Comparison of ENCODE assay signal across 1 cellular context in the genomic region with DNA sequence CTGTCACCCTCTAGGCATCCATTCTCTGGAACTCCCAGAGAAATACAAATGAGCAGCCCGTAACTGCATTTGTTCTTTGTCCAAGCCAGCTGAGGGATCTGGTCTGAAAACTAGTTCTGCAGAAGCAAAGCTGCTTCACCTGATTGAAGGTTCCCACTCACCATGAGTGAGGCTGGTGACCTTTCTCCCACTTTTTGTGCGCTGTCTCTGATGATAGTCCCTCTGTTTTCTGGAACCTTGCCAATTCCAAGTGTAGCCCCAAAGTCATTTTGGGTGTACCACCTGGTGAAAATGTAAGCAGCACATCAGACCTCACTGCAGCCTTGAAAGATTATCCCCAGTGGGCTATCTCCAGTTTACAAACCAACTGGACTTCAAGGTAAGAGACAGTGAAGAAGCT.
TF ChIP-seq lines count a peak whose summit lies in the region.

No MANE protein-coding gene starts in this region.

TF ChIP-seq in K562, 482 proteins besides CTCF, POLR2A, EP300 and RAD21:
- no peak for TF ChIP-seq TAF15 (IDR thresholded peaks at IDR 0.05; ENCODE audit: low read depth, low read length)
- TF ChIP-seq NFIC (IDR thresholded peaks at IDR 0.05), result peak; percentile 49; the same call in 1 of the 2 replicates
- TF ChIP-seq SAFB2 (IDR thresholded peaks at IDR 0.05; ENCODE audit: borderline replicate concordance, low read depth, low read length, severe bottlenecking), result no peak
- TF ChIP-seq NFIX (CRISPR knock-in tag; IDR thresholded peaks at IDR 0.05; ENCODE audit: low read depth), result peak; percentile 27; the same call in 1 of the 2 replicates
- TF ChIP-seq ELF1 (tag; IDR thresholded peaks at IDR 0.05), result no peak
- no peak for TF ChIP-seq FOXP1 (CRISPR knock-in tag; IDR thresholded peaks at IDR 0.05)
- TF ChIP-seq, protein P1, sequence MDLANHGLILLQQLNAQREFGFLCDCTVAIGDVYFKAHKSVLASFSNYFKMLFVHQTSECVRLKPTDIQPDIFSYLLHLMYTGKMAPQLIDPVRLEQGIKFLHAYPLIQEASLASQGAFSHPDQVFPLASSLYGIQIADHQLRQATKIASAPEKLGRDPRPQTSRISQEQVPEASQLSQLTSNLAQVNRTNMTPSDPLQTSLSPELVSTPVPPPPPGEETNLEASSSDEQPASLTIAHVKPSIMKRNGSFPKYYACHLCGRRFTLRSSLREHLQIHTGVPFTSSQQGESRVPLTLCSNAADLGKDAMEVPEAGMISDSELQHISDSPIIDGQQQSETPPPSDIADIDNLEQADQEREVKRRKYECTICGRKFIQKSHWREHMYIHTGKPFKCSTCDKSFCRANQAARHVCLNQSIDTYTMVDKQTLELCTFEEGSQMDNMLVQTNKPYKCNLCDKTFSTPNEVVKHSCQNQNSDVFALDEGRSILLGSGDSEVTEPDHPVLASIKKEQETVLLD (IDR thresholded peaks at IDR 0.05), result no peak
- no peak for TF ChIP-seq FUS (optimal IDR thresholded peaks at IDR 0.05; ENCODE audit: low read depth, low read length)
